ENCODE assay signal across 19 cellular contexts in the genomic region with DNA sequence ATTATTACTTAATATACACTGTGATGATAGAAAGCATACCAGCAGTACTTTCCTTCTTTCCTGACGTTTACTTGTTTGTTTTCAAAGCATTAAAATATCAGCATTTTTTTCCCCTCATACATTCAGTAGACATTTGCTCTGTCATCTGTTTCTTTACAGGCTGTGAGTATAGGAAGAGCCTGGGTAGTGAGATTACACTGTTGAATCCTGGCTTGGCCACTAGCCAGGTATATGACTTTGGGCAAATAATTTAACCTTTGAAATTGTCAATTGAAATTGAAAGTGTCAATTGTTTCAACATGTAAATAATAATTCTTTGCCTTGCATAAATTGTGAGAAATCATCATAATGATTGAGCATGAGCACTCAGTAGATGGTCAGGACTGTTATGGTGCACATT.
"Had no signal": no experiment of that assay in that cellular context is flagged by ENCODE, and none has a peak within 500 bp of the region (broad histone marks: within the 10 kb centered on the region; RNA-seq: fewer than 3 reads in every experiment).

No MANE protein-coding gene starts in this region.

- ATAC-seq: naive thymus-derived CD4-positive, alpha-beta T cell; stimulated activated naive CD8-positive, alpha-beta T cell treated with anti-CD3 and anti-CD28 coated beads, Interleukin-15, Interleukin-2, amounts not matched to agents 100 U/mL and 50 U/mL, for 24 hours had no signal

- DNase-seq: activated CD4-positive, CD25-positive, alpha-beta regulatory T cell treated with anti-CD3 and anti-CD28 coated beads, Interleukin-2, amount 50 U/mL, for 72 hours; activated CD8-positive, alpha-beta memory T cell treated with anti-CD3 and anti-CD28 coated beads for 24 hours; activated CD8-positive, alpha-beta memory T cell treated with anti-CD3 and anti-CD28 coated beads, Interleukin-2, amount 50 U/mL, for 48 hours; activated effector memory CD4-positive, alpha-beta T cell treated with anti-CD3 and anti-CD28 coated beads, Interleukin-2, amount 50 U/mL, for 16 hours; activated naive CD4-positive, alpha-beta T cell treated with anti-CD3 and anti-CD28 coated beads, Interleukin-2, amount 50 U/mL, for 16 hours; activated T-cell treated with anti-CD3 and anti-CD28 coated beads, Interleukin-2, amount 50 U/mL, for 48 hours; cerebellar nuclear complex; cortex of kidney; effector memory CD4-positive, alpha-beta T cell; mesenchymal stem cell; naive thymus-derived CD4-positive, alpha-beta T cell; stimulated activated CD4-positive, alpha-beta T cell treated with anti-CD3 and anti-CD28 coated beads, Interleukin-12 subunit alpha, Interleukin-12 subunit beta, amount 100 ng/mL, for 4 hours; stimulated activated CD4-positive, alpha-beta T cell treated with anti-CD3 and anti-CD28 coated beads, Interleukin-2, amount 100 ng/mL, for 24 hours; stimulated activated naive CD8-positive, alpha-beta T cell treated with anti-CD3 and anti-CD28 coated beads, Interleukin-15, Interleukin-2, amounts not matched to agents 100 U/mL and 50 U/mL, for 24 hours; tibial artery had no signal

- H3K4me1 ChIP-seq: ascending aorta, breast epithelium, tibial artery had no signal

- H3K79me2 ChIP-seq: hepatocyte had no signal

- H3K9ac ChIP-seq: neural progenitor cell had no signal

- H3K27ac ChIP-seq: ascending aorta, breast epithelium, hepatocyte, neural progenitor cell, tibial artery had no signal

- H3K27me3 ChIP-seq: ascending aorta, breast epithelium, hepatocyte, neural progenitor cell, tibial artery had no signal

- H3K36me3 ChIP-seq: ascending aorta, breast epithelium, neural progenitor cell, tibial artery had no signal

- H2AFZ ChIP-seq: hepatocyte, neural progenitor cell had no signal

- H3K4me3 ChIP-seq: ascending aorta, breast epithelium, hepatocyte, neural progenitor cell, tibial artery had no signal

- H3K4me2 ChIP-seq: hepatocyte, neural progenitor cell had no signal

- H3K9me3 ChIP-seq: ascending aorta, breast epithelium, tibial artery had no signal
